1 cellular context compared by ENCODE assay signal in the genomic region with DNA sequence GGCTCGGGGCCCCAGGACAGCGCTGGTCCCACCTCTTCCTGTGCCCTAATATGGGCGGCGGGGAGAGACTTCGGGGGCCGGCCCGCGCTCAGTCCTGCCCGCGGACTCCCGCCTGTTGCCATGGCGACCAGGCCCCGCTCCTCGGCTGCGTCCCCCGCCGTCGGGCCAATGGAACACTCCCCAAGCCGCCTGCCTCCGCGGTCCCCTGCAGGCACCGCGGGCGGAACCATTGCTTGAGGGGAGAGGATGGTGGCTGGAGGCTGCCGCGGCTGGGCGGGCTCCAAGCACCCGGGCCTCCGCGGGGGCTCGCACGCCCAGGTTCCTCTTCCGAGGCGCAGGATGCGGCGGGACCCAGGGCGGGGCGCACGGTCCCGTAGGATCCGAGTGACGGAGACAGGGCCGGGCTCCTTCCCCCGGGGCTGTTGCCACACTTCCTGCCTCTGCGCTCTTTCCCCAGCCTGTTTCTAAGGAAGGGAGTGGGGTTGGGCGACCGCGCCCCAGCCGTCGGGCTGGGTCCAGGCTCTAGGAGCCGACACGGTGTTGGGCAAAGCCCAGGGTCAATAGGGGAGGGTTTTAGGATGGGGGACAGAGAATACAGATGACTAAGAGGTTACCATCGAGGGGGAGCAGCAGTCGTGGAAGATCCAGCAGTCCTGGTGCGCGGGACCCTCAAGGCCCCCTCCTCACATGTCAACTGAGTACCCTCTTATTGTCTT.
A peak's percentile ranks its signal among the peaks of the same experiment; 100 is the strongest.
TF ChIP-seq lines count a peak whose summit lies in the region.

No MANE protein-coding gene starts in this region.

TF ChIP-seq in HepG2, 621 proteins besides CTCF, POLR2A, EP300 and RAD21 (continues in another document):
- TF ChIP-seq ZNF431 (CRISPR knock-in tag; IDR thresholded peaks at IDR 0.05; ENCODE audit: borderline replicate concordance, low read depth) = no peak
- no peak for TF ChIP-seq MIER3 (CRISPR knock-in tag; IDR thresholded peaks at IDR 0.05; ENCODE audit: borderline replicate concordance)
- no peak for TF ChIP-seq SP1 (IDR thresholded peaks at IDR 0.05)
- TF ChIP-seq SP1 (CRISPR knock-in tag; IDR thresholded peaks at IDR 0.05) = peak; percentile 26; the same call in 1 of the 2 replicates
- no peak for TF ChIP-seq HNF4A (CRISPR knock-in tag; IDR thresholded peaks at IDR 0.05)
- TF ChIP-seq ASH2L (IDR thresholded peaks at IDR 0.05; ENCODE audit: insufficient read length, low read depth, low read length) = peak; percentile 32
- no peak for TF ChIP-seq ZNF282 (IDR thresholded peaks at IDR 0.05; ENCODE audit: partially characterized antibody)
- peak; percentile 62; the same call in 1 of the 2 replicates for TF ChIP-seq POLR2G (IDR thresholded peaks at IDR 0.05; ENCODE audit: low read depth, low read length)
- no peak for TF ChIP-seq ZNF382 (CRISPR knock-in tag; IDR thresholded peaks at IDR 0.05; ENCODE audit: borderline replicate concordance)
- no peak for TF ChIP-seq ZNF766 (CRISPR knock-in tag; IDR thresholded peaks at IDR 0.05; ENCODE audit: borderline replicate concordance)
- no peak for TF ChIP-seq NRL (CRISPR knock-in tag; IDR thresholded peaks at IDR 0.05; ENCODE audit: borderline replicate concordance)
- TF ChIP-seq ZNF678 (CRISPR knock-in tag; IDR thresholded peaks at IDR 0.05) = no peak
- no peak for TF ChIP-seq KDM5A (IDR thresholded peaks at IDR 0.05; ENCODE audit: borderline replicate concordance, low read length)
- no peak for TF ChIP-seq BCLAF1 (IDR thresholded peaks at IDR 0.05)
- no peak for TF ChIP-seq ATF3 (CRISPR knock-in tag; IDR thresholded peaks at IDR 0.05)
- no peak for TF ChIP-seq USF2 (IDR thresholded peaks at IDR 0.05; ENCODE audit: low read depth, low read length)
- peak; percentile 85; the same call in 1 of the 2 replicates for TF ChIP-seq USF2 (CRISPR knock-in tag; IDR thresholded peaks at IDR 0.05; ENCODE audit: borderline replicate concordance)
- peak; percentile 79 for TF ChIP-seq ZNF770 (CRISPR knock-in tag; IDR thresholded peaks at IDR 0.05)
- no peak for TF ChIP-seq SIN3B (IDR thresholded peaks at IDR 0.05; ENCODE audit: low read length)
- no peak for TF ChIP-seq KMT2A (CRISPR knock-in tag; IDR thresholded peaks at IDR 0.05)
- no peak for TF ChIP-seq ZBTB14 (CRISPR knock-in tag; IDR thresholded peaks at IDR 0.05)
- TF ChIP-seq NFYB (CRISPR knock-in tag; IDR thresholded peaks at IDR 0.05) = no peak
- TF ChIP-seq ZNF556 (CRISPR knock-in tag; IDR thresholded peaks at IDR 0.05; ENCODE audit: borderline replicate concordance) = no peak
- peak; percentile 41; the same call in 1 of the 2 replicates for TF ChIP-seq ARNT2 (CRISPR knock-in tag; IDR thresholded peaks at IDR 0.05; ENCODE audit: low read depth)
- 0 out of 2 replicates have a peak, but pooled peaks have one; percentile 8 for TF ChIP-seq ZBTB43 (CRISPR knock-in tag; conservative IDR thresholded peaks at IDR 0.05)
- TF ChIP-seq ZNF724P (CRISPR knock-in tag; IDR thresholded peaks at IDR 0.05; ENCODE audit: borderline replicate concordance) = 0 out of 2 replicates have a peak, but pooled peaks have one; percentile 46
- TF ChIP-seq ZNF557 (CRISPR knock-in tag; IDR thresholded peaks at IDR 0.05) = no peak
- peak; percentile 47; the same call in 1 of the 2 replicates for TF ChIP-seq ZNF441 (CRISPR knock-in tag; IDR thresholded peaks at IDR 0.05; ENCODE audit: borderline replicate concordance)
- TF ChIP-seq, protein P1, sequence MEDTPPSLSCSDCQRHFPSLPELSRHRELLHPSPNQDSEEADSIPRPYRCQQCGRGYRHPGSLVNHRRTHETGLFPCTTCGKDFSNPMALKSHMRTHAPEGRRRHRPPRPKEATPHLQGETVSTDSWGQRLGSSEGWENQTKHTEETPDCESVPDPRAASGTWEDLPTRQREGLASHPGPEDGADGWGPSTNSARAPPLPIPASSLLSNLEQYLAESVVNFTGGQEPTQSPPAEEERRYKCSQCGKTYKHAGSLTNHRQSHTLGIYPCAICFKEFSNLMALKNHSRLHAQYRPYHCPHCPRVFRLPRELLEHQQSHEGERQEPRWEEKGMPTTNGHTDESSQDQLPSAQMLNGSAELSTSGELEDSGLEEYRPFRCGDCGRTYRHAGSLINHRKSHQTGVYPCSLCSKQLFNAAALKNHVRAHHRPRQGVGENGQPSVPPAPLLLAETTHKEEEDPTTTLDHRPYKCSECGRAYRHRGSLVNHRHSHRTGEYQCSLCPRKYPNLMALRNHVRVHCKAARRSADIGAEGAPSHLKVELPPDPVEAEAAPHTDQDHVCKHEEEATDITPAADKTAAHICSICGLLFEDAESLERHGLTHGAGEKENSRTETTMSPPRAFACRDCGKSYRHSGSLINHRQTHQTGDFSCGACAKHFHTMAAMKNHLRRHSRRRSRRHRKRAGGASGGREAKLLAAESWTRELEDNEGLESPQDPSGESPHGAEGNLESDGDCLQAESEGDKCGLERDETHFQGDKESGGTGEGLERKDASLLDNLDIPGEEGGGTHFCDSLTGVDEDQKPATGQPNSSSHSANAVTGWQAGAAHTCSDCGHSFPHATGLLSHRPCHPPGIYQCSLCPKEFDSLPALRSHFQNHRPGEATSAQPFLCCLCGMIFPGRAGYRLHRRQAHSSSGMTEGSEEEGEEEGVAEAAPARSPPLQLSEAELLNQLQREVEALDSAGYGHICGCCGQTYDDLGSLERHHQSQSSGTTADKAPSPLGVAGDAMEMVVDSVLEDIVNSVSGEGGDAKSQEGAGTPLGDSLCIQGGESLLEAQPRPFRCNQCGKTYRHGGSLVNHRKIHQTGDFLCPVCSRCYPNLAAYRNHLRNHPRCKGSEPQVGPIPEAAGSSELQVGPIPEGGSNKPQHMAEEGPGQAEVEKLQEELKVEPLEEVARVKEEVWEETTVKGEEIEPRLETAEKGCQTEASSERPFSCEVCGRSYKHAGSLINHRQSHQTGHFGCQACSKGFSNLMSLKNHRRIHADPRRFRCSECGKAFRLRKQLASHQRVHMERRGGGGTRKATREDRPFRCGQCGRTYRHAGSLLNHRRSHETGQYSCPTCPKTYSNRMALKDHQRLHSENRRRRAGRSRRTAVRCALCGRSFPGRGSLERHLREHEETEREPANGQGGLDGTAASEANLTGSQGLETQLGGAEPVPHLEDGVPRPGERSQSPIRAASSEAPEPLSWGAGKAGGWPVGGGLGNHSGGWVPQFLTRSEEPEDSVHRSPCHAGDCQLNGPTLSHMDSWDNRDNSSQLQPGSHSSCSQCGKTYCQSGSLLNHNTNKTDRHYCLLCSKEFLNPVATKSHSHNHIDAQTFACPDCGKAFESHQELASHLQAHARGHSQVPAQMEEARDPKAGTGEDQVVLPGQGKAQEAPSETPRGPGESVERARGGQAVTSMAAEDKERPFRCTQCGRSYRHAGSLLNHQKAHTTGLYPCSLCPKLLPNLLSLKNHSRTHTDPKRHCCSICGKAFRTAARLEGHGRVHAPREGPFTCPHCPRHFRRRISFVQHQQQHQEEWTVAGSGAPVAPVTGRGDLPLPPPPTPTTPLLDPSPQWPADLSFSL (CRISPR knock-in tag; IDR thresholded peaks at IDR 0.05) = no peak
- TF ChIP-seq PRDM15 (CRISPR knock-in tag; IDR thresholded peaks at IDR 0.05) = no peak
- peak; percentile 86 for TF ChIP-seq KDM2A (CRISPR knock-in tag; IDR thresholded peaks at IDR 0.05; ENCODE audit: borderline replicate concordance, low read depth)
- no peak for TF ChIP-seq SPEN (CRISPR knock-in tag; IDR thresholded peaks at IDR 0.05; ENCODE audit: low read depth)
